1 cellular context compared by ENCODE assay signal in the genomic region with DNA sequence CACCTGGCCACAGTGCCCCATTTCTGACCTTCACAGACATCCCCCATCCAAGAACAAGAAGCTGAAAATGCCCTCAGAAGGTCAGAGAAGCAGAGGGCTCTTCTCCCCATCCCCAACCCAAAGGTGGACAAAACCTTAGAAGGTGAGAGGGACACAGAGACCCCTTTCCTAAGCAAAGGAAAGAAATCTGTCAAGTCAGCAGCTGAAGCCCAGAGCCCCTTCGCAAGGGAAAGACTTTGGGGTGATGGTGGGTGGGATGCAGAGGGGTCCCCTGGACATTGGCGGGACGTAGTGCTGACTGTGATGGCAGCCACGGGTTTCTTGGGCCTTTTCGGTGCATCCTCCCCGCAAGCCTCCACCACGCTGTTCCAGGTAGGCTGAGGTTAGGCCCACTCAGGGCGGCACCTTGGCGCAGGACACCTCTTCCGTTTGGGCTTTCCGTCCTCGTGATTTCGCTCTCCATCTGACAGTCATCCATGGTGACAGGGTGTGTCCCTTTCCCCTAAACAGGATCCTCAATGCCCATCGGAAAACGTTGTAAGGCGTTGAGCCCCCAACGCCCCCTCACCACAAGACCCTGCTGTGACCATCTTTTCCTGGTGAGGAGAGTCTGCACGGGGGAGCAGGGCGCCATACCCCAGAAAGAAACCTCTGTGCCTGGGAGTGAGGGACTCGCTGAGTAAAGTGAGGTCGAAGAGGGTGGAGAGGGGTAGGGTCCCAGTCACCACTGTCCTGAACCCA.
TF ChIP-seq lines count a peak whose summit lies in the region.

No MANE protein-coding gene starts in this region.

TF ChIP-seq in endothelial cell of umbilical vein, 7 proteins besides CTCF, POLR2A, EP300 and RAD21:
- no peak for TF ChIP-seq EZH2 (IDR thresholded peaks at IDR 0.05; ENCODE audit: borderline replicate concordance, low read depth, low read length, severe bottlenecking)
- TF ChIP-seq, protein P1, sequence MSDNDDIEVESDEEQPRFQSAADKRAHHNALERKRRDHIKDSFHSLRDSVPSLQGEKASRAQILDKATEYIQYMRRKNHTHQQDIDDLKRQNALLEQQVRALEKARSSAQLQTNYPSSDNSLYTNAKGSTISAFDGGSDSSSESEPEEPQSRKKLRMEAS (IDR thresholded peaks at IDR 0.05; ENCODE audit: insufficient read depth, insufficient read length), result no peak
- no peak for TF ChIP-seq JUN (IDR thresholded peaks at IDR 0.05; ENCODE audit: borderline replicate concordance, insufficient read depth, insufficient read length, low read depth)
- TF ChIP-seq POLR2AphosphoS5 (IDR thresholded peaks at IDR 0.05; ENCODE audit: insufficient read depth, low read depth, low read length), result no peak
- TF ChIP-seq MYC (IDR thresholded peaks at IDR 0.05; ENCODE audit: low read depth, low read length), result no peak
- TF ChIP-seq FOS (IDR thresholded peaks at IDR 0.05; ENCODE audit: borderline replicate concordance, insufficient read depth, low read length), result no peak
- TF ChIP-seq GATA2 (IDR thresholded peaks at IDR 0.05; ENCODE audit: insufficient read depth, insufficient read length, low read depth, low read length), result no peak
